1 cellular context compared by ENCODE assay signal in genomic region chr7:75878769-75879596, GRCh38.
A peak's percentile ranks its signal among the peaks of the same experiment; 100 is the strongest.
TF ChIP-seq lines count a peak whose summit lies in the region.

Gene RHBDD2, plus strand, starts transcription at chr7:75879034. Its CDS starts 49 bp downstream, at chr7:75879083.

TF ChIP-seq in HEK293, 187 proteins besides CTCF, POLR2A, EP300 and RAD21 (continued from another document and continues in another):
- TF ChIP-seq ZNF18 (tag by site-specific recombination; IDR thresholded peaks at IDR 0.05): no peak
- peak; percentile 79 for TF ChIP-seq ZEB2 (tag by site-specific recombination; IDR thresholded peaks at IDR 0.05)
- peak; percentile 41; the same call in 1 of the 2 replicates for TF ChIP-seq IKZF3 (tag by site-specific recombination; IDR thresholded peaks at IDR 0.05)
- no peak for TF ChIP-seq ZNF670 (tag by site-specific recombination; IDR thresholded peaks at IDR 0.05; ENCODE audit: low read depth)
- TF ChIP-seq ZBTB8A (tag by site-specific recombination; IDR thresholded peaks at IDR 0.05): no peak
- no peak for TF ChIP-seq PRDM2 (tag by site-specific recombination; IDR thresholded peaks at IDR 0.05; ENCODE audit: borderline replicate concordance)
- peak; percentile 91 for TF ChIP-seq ZXDB (tag by site-specific recombination; IDR thresholded peaks at IDR 0.05)
- TF ChIP-seq ZNF544 (tag by site-specific recombination; IDR thresholded peaks at IDR 0.05): no peak
- peak; percentile 81; the same call in 1 of the 2 replicates for TF ChIP-seq ZSCAN30 (tag by site-specific recombination; IDR thresholded peaks at IDR 0.05)
- peak; percentile 59 for TF ChIP-seq ZNF692 (tag by site-specific recombination; IDR thresholded peaks at IDR 0.05)
- no peak for TF ChIP-seq ZNF785 (tag by site-specific recombination; IDR thresholded peaks at IDR 0.05)
- peak; percentile 70 for TF ChIP-seq ZBTB17 (tag by site-specific recombination; IDR thresholded peaks at IDR 0.05)
- peak; percentile 88; the same call in 1 of the 2 replicates for TF ChIP-seq YY1 (tag by site-specific recombination; IDR thresholded peaks at IDR 0.05)
- no peak for TF ChIP-seq SCRT2 (tag by site-specific recombination; IDR thresholded peaks at IDR 0.05)
- TF ChIP-seq ZNF302 (tag by site-specific recombination; IDR thresholded peaks at IDR 0.05; ENCODE audit: low read depth): no peak
- TF ChIP-seq SP2 (tag by site-specific recombination; IDR thresholded peaks at IDR 0.05): peak; percentile 62
- no peak for TF ChIP-seq ZNF645 (tag by site-specific recombination; IDR thresholded peaks at IDR 0.05)
- TF ChIP-seq ZNF48 (tag by site-specific recombination; IDR thresholded peaks at IDR 0.05): no peak
- TF ChIP-seq ZFP37 (tag by site-specific recombination; IDR thresholded peaks at IDR 0.05): peak; percentile 88
- TF ChIP-seq ZIC2 (tag by site-specific recombination; IDR thresholded peaks at IDR 0.05): 0 out of 2 replicates have a peak, but pooled peaks have one; percentile 8
- peak; percentile 69 for TF ChIP-seq PATZ1 (tag by site-specific recombination; IDR thresholded peaks at IDR 0.05)
- no peak for TF ChIP-seq REPIN1 (tag by site-specific recombination; IDR thresholded peaks at IDR 0.05; ENCODE audit: low read depth)
- no peak for TF ChIP-seq MEIS1 (CRISPR knock-in tag; IDR thresholded peaks at IDR 0.05; ENCODE audit: borderline replicate concordance)
- 0 out of 2 replicates have a peak, but pooled peaks have one; percentile 42 for TF ChIP-seq GLI4 (tag by site-specific recombination; IDR thresholded peaks at IDR 0.05)
- no peak for TF ChIP-seq HOXC10 (CRISPR knock-in tag; IDR thresholded peaks at IDR 0.05)
- TF ChIP-seq ZNF341 (tag by site-specific recombination; IDR thresholded peaks at IDR 0.05; ENCODE audit: low read depth): no peak
- TF ChIP-seq ZFHX2 (tag by site-specific recombination; conservative IDR thresholded peaks at IDR 0.05): peak; percentile 48
- TF ChIP-seq ZNF510 (tag by site-specific recombination; IDR thresholded peaks at IDR 0.05; ENCODE audit: insufficient replicate concordance): no peak
- no peak for TF ChIP-seq ZBTB7A (tag by site-specific recombination; IDR thresholded peaks at IDR 0.05; ENCODE audit: low read depth)
- no peak for TF ChIP-seq ZNF488 (tag by site-specific recombination; IDR thresholded peaks at IDR 0.05)
- TF ChIP-seq TCF7L2 (IDR thresholded peaks at IDR 0.05; ENCODE audit: borderline replicate concordance, low read depth, low read length): no peak
- no peak for TF ChIP-seq PRDM6 (tag by site-specific recombination; IDR thresholded peaks at IDR 0.05)
- TF ChIP-seq ZBTB20 (tag by site-specific recombination; IDR thresholded peaks at IDR 0.05): peak; percentile 98
- peak; percentile 86 for TF ChIP-seq PRDM10 (tag by site-specific recombination; IDR thresholded peaks at IDR 0.05)
- no peak for TF ChIP-seq ZNF416 (tag by site-specific recombination; IDR thresholded peaks at IDR 0.05)
- TF ChIP-seq ZNF292 (tag by site-specific recombination; IDR thresholded peaks at IDR 0.05; ENCODE audit: borderline replicate concordance, low read depth): no peak
- peak; percentile 85 for TF ChIP-seq YY2 (tag by site-specific recombination; IDR thresholded peaks at IDR 0.05)
- no peak for TF ChIP-seq ZNF423 (tag by site-specific recombination; IDR thresholded peaks at IDR 0.05)
- TF ChIP-seq KLF1 (tag by site-specific recombination; IDR thresholded peaks at IDR 0.05): peak; percentile 60
- TF ChIP-seq ZSCAN5A (tag by site-specific recombination; IDR thresholded peaks at IDR 0.05): peak; percentile 59; the same call in 1 of the 2 replicates
